ENCODE assay signal across 1 cellular context in genomic region chr15:38611228-38611627, GRCh38.
TF ChIP-seq lines count a peak whose summit lies in the region.

No MANE protein-coding gene starts in this region.

TF ChIP-seq in HepG2, 621 proteins besides CTCF, POLR2A, EP300 and RAD21 (continued from another document):
- TF ChIP-seq MLXIP (CRISPR knock-in tag; IDR thresholded peaks at IDR 0.05; ENCODE audit: borderline replicate concordance), result no peak
- TF ChIP-seq JUNB (CRISPR knock-in tag; IDR thresholded peaks at IDR 0.05; ENCODE audit: borderline replicate concordance), result no peak
- TF ChIP-seq ZFX (CRISPR knock-in tag; IDR thresholded peaks at IDR 0.05; ENCODE audit: low read depth), result no peak
- TF ChIP-seq ARNTL (CRISPR knock-in tag; IDR thresholded peaks at IDR 0.05), result no peak
- no peak for TF ChIP-seq ZNF691 (CRISPR knock-in tag; IDR thresholded peaks at IDR 0.05; ENCODE audit: borderline replicate concordance, low read depth)
- TF ChIP-seq MXD4 (CRISPR knock-in tag; IDR thresholded peaks at IDR 0.05), result no peak
- no peak for TF ChIP-seq TIGD3 (CRISPR knock-in tag; IDR thresholded peaks at IDR 0.05; ENCODE audit: borderline replicate concordance)
- TF ChIP-seq ARID2 (CRISPR knock-in tag; IDR thresholded peaks at IDR 0.05; ENCODE audit: borderline replicate concordance), result no peak
- TF ChIP-seq CHCHD3 (CRISPR knock-in tag; IDR thresholded peaks at IDR 0.05), result no peak
